Comparison of ENCODE assay signal across 20 cellular contexts in the genomic region with DNA sequence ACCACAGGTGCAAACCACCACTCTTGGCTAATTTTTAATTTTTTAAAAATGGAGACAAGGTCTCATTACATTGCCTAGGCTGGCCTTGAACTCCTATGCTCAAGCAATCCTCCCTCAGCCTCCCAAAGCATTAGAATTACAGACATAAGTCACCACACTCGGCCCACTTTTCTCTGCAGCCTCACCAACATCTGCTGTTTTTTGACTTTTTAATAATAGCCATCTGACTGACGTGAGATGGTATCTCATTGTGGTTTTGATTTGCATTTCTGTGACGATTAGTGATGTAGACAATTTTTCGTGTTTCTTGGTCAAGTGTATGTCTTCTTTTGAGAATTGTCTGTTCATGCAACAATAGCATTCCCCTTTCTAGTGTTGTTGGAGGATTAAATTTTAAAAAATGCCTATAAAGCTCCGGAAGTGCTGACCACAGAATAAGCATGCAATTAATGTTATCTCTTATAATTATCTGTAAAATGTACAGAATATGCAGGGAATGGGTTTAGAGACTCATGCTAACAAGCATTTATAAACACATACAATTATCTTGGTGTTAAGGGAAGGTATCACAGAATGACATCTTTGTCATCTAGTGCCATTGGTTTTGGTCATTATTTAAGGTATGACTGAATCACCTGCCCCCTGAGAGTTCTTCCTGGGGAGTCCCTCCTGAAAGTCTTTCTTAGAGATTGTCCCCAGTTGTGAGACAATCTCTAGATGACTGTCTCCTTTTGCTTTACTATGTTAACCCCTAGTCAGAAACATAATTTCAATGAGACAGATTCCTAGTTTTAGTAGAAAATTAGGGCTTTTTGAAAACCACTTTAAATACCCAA.
DNase-seq lines count a peak whose midpoint lies in the region; ATAC-seq and TF ChIP-seq lines count a peak whose summit lies in the region.
"Had no signal": no experiment of that assay in that cellular context is flagged by ENCODE, and none has a peak within 500 bp of the region (broad histone marks: within the 10 kb centered on the region; RNA-seq: fewer than 3 reads in every experiment).

No MANE protein-coding gene starts in this region.

- H3K36me3 ChIP-seq in A673 (ENCODE audit: insufficient read depth, low read length, poor library complexity, severe bottlenecking) (no peaks in the 10 kb centered on the region), sigmoid colon (no peaks in the 10 kb centered on the region)

- TF ChIP-seq CTCF in A673 (conservative IDR thresholded peaks at IDR 0.05; ENCODE audit: low read depth, low read length) (no peak), sigmoid colon (IDR thresholded peaks at IDR 0.05) (no peak)

- H3K4me3 ChIP-seq in A673 (ENCODE audit: low read depth, low read length, poor library complexity, severe bottlenecking) (no peak overlapping the region), sigmoid colon (no peak overlapping the region)

- H3K27me3 ChIP-seq in A673 (replicated peaks; ENCODE audit: insufficient read depth, low read depth, low read length, poor library complexity) (no peaks in the 10 kb centered on the region), sigmoid colon (no peaks in the 10 kb centered on the region)

- no peak for TF ChIP-seq EP300 in sigmoid colon (IDR thresholded peaks at IDR 0.05)

- no peak for TF ChIP-seq POLR2A in sigmoid colon (IDR thresholded peaks at IDR 0.05)

- ATAC-seq in GM18870 (IDR thresholded peaks at IDR 0.05; ENCODE audit: unreplicated experiment) (peak; percentile 47), HG02870 (IDR thresholded peaks at IDR 0.05; ENCODE audit: unreplicated experiment) (peak; percentile 35), HG03520 (IDR thresholded peaks at IDR 0.05; ENCODE audit: unreplicated experiment) (no peak), GM18517 (IDR thresholded peaks at IDR 0.05; ENCODE audit: unreplicated experiment) (no peak)

- peak; percentile 89 for DNase-seq in A673 (ENCODE audit: low spot score)
- DNase-seq in NAMALWA (ENCODE audit: low spot score): peak; percentile 55
- DNase-seq in sigmoid colon: no peak
- no peak for DNase-seq in NCI-H2196 (lab: John Stamatoyannopoulos, UW; ENCODE audit: unreplicated experiment)
- DNase-seq: 8988T; C1 segment of cervical spinal cord; Kasumi-1; MM.1S; NCI-H1105 treated with DMSO at 0.1 percent for 48 hours; NCI-H1694 treated with DMSO at 0.1 percent for 48 hours; NCI-H2107; NCI-H345; NCI-H526 treated with DMSO at 0.1 percent for 48 hours; NK-92 treated with Interleukin-12 subunit alpha and Interleukin-12 subunit beta, amount 100 ng/mL, for 24 hours; SIG-M5 had no signal

- CTCF ChIA-PET in A673 (lab: Charles Lee): no interaction called here

- 64 to 78% methylated on average over 5 of the region's 5 CpGs for WGBS in sigmoid colon, 2 donors

- intact Hi-C loops in A673 (cut with micrococcal nuclease; ENCODE audit: unreplicated experiment) (loop anchor here (5.0 kb wide), 1 partner anchor 73 kb away; no protein-coding TSS in a partner anchor), sigmoid colon (cut with DNase I) (no loop called here)

- peaks cover 5% of the 10 kb centered on the region for H3K9me3 ChIP-seq in A673 (ENCODE audit: low read depth, low read length, poor library complexity, severe bottlenecking)
- no peaks in the 10 kb centered on the region for H3K9me3 ChIP-seq in sigmoid colon

- POLR2A ChIA-PET in A673 (lab: Charles Lee; ENCODE audit: low non-redundant PET): no interaction called here

- BruUV-seq in A673 (replicated peaks; lab: Mats Ljungman, UMichigan): no TSS peak

- H3K27ac ChIP-seq in A673 (ENCODE audit: low read depth, low read length, poor library complexity, severe bottlenecking) (peak overlapping the region; percentile 96), sigmoid colon (no peak overlapping the region)
- H3K27ac ChIP-seq: HL-60 had no signal

- peaks cover 36% of the 10 kb centered on the region for H3K4me1 ChIP-seq in A673 (ENCODE audit: insufficient read depth, low read length, poor library complexity, severe bottlenecking)
- no peaks in the 10 kb centered on the region for H3K4me1 ChIP-seq in sigmoid colon

Comparison
In these comparisons a context has a peak if more than half of its experiments do, and no peak if none do; other contexts are left out.
1. DNase-seq: peak in A673 (single experiment) and NAMALWA (single experiment); none in sigmoid colon (single experiment) and NCI-H2196 (single experiment).
2. ATAC-seq: peak in GM18870 (single experiment) and HG02870 (single experiment); none in HG03520 (single experiment) and GM18517 (single experiment).